Comparison of ENCODE assay signal across 18 cellular contexts in the genomic region with DNA sequence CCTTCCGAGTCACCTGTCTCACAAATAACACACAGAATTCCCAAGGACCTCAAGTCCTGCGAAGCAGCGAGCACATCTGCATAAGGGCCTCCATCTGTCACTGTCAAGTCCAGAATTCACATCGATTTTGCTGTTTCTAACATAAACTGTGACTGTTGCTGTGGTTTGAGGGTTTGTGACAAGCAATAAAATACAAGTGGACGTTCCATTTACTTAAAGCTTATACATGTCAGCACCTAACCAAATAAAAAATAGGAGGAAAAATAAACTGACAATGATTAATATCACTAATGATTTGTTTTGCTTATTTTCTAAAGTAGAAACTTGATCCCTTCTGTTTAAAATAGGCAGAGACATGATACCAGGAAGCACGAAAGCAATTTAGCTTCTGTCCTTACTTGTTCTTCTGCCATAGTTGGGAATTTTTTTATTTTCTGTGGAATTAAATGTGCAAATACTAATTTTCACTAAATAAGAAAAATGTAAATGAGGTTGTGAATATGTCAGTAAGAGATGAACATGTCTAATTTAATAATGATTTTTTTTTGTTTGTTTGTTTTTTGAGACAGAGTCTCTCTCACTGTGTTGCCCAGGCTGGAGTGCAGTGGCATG.
DNase-seq lines count a peak whose midpoint lies in the region; ATAC-seq and FAIRE-seq lines count a peak whose summit lies in the region.
"Had no signal": no experiment of that assay in that cellular context is flagged by ENCODE, and none has a peak within 500 bp of the region (broad histone marks: within the 10 kb centered on the region; RNA-seq: fewer than 3 reads in every experiment).

No MANE protein-coding gene starts in this region.

- DNase-seq in DMS153 treated with DMSO at 0.1 percent for 48 hours (lab: John Stamatoyannopoulos, UW; ENCODE audit: unreplicated experiment), result peak; percentile 76
- DNase-seq in M059J (ENCODE audit: low read depth), result peak; percentile 3
- DNase-seq in NCI-H748 (lab: John Stamatoyannopoulos, UW; ENCODE audit: unreplicated experiment), result peak; percentile 93
- no peak for DNase-seq in GOT3 (lab: John Stamatoyannopoulos, UW)
- DNase-seq in GM19239 (ENCODE audit: insufficient read length, low spot score), result no peak
- DNase-seq: Calu3, MM.1S, NCI-H1436, NCI-H2171, NCI-H446 treated with DMSO at 0.1 percent for 48 hours, RPMI8226, SW 1271 had no signal

- no peaks in the 10 kb centered on the region for H4K20me1 ChIP-seq in BLaER1

- peaks cover 43% of the 10 kb centered on the region for H3K9me3 ChIP-seq in BLaER1
- H3K9me3 ChIP-seq: SJSA1 had no signal

- H3K4me3 ChIP-seq in BLaER1, result 0 out of 2 replicates have a peak overlapping the region, but pooled peaks have one; percentile 22
- H3K4me3 ChIP-seq: SJSA1 had no signal

- peaks cover 51% of the 10 kb centered on the region for H3K4me1 ChIP-seq in BLaER1
- H3K4me1 ChIP-seq: SJSA1 had no signal

- FAIRE-seq in GM19239 (lab: Jason Lieb, UNC), result no peak
- FAIRE-seq: A204.1 had no signal

- H3K36me3 ChIP-seq in BLaER1, result peaks cover 17% of the 10 kb centered on the region; the same call in 1 of the 2 replicates
- H3K36me3 ChIP-seq: SJSA1 had no signal

- no peak for ATAC-seq in GM21526 (IDR thresholded peaks at IDR 0.05; ENCODE audit: low FRiP score, unreplicated experiment)
- ATAC-seq in HG02852 (IDR thresholded peaks at IDR 0.05; ENCODE audit: unreplicated experiment), result no peak

- H3K27me3 ChIP-seq in BLaER1, result no peaks in the 10 kb centered on the region
- H3K27me3 ChIP-seq: SJSA1 had no signal

- peak overlapping the region; percentile 53 for H3K27ac ChIP-seq in BLaER1
- H3K27ac ChIP-seq: KMS-11, SJSA1 had no signal

- H3K9ac ChIP-seq in BLaER1, result peak overlapping the region; percentile 55; the same call in 1 of the 2 replicates
- H3K9ac ChIP-seq: KMS-11 had no signal

- peak overlapping the region; percentile 94 for H3K4me2 ChIP-seq in BLaER1
- H3K4me2 ChIP-seq: KMS-11 had no signal

Comparison
In these comparisons a context has a peak if more than half of its experiments do, and no peak if none do; other contexts are left out.
1. DNase-seq: peak in DMS153 treated with DMSO at 0.1 percent for 48 hours (single experiment), M059J (single experiment) and NCI-H748 (single experiment); none in GOT3 (single experiment) and GM19239 (single experiment).